8 cellular contexts compared by ENCODE assay signal in genomic region chr15:69452702-69453513, GRCh38. TPM values are rescaled to one million over a fixed set of nuclear protein-coding genes. Genes with fewer than 3 reads are reported as not detected.
DNase-seq lines count a peak whose midpoint lies in the region; ATAC-seq, FAIRE-seq and TF ChIP-seq lines count a peak whose summit lies in the region.

TSS of gene RPLP1 (plus strand) at chr15:69452818. CDS start at chr15:69452949, 131 bp downstream.

- no peaks in the 10 kb centered on the region for H3K9me3 ChIP-seq in A549
- no peaks in the 10 kb centered on the region for H3K9me3 ChIP-seq in smooth muscle cell (replicated peaks; ENCODE audit: low read depth)

- H3K4me3 ChIP-seq in A549, result peak within 1 kb of the TSS; percentile 94
- peak within 1 kb of the TSS; percentile 78 for H3K4me3 ChIP-seq in WI38 (ENCODE audit: low read depth, low read length)
- H3K4me3 ChIP-seq in bronchial epithelial cell (ENCODE audit: low read depth, low read length), result peak within 1 kb of the TSS; percentile 87
- H3K4me3 ChIP-seq in smooth muscle cell, result peak within 1 kb of the TSS; percentile 82

- peak within 1 kb of the TSS; percentile 93 for H2AFZ ChIP-seq in smooth muscle cell (ENCODE audit: low read depth)

- H3K4me1 ChIP-seq in A549 (peaks cover 36% of the 10 kb centered on the region), smooth muscle cell (ENCODE audit: low read depth) (peaks cover 17% of the 10 kb centered on the region)

- DNase-seq in A549 (ENCODE audit: low read depth in 1 of 2, low spot score in 1 of 2) (peak; percentile 94 to 97), NCI-H2196 treated with DMSO at 0.1 percent for 48 hours (lab: John Stamatoyannopoulos, UW; ENCODE audit: unreplicated experiment) (peak; percentile 60), bronchial epithelial cell (ENCODE audit: low read depth) (peak; percentile 83), iPS-NIHi11 (ENCODE audit: low spot score) (peak; percentile 95), smooth muscle cell (lab: John Stamatoyannopoulos, UW; ENCODE audit: unreplicated experiment) (peak; percentile 83)

- H3K27me3 ChIP-seq in bronchial epithelial cell (ENCODE audit: control insufficient read depth, insufficient read depth, low read length), result no peaks in the 10 kb centered on the region
- H3K27me3 ChIP-seq in smooth muscle cell (ENCODE audit: low read depth), result no peaks in the 10 kb centered on the region

- POLR2A ChIA-PET in A549 (lab: Yijun Ruan, JAX), result interaction anchor here (0.7 to 4.2 kb wide), 19 partner anchors 10 to 1055 kb away, joined by 3 to 112 read pairs (median 5); partner anchors contain the start of genes KIF23, PAQR5 and TLE3

- CTCF ChIA-PET in A549 (lab: Yijun Ruan, JAX), result interaction anchor here (0.6 to 5.2 kb wide), 7 partner anchors 9 to 394 kb away, joined by 3 to 41 read pairs (median 5); no protein-coding TSS in a partner anchor

- WGBS in A549 (ENCODE audit: missing lambda C conversion rate), result under 1% methylated on average over 58 of the region's 77 CpGs
- 1% methylated on average over 68 of the region's 77 CpGs for WGBS in smooth muscle cell (ENCODE audit: low lambda C conversion rate)

- TF ChIP-seq CTCF in A549 (IDR thresholded peaks at IDR 0.05) (no peak), WI38 (IDR thresholded peaks at IDR 0.05; ENCODE audit: low read depth, low read length) (no peak), bronchial epithelial cell (IDR thresholded peaks at IDR 0.05; ENCODE audit: insufficient read depth, low read length, severe bottlenecking) (no peak), smooth muscle cell (IDR thresholded peaks at IDR 0.05; ENCODE audit: borderline replicate concordance, insufficient read depth, poor library complexity, severe bottlenecking) (no peak)

- TF ChIP-seq RAD21 in A549 (conservative IDR thresholded peaks at IDR 0.05 in 1 of 2, IDR thresholded peaks at IDR 0.05 in 1 of 2), result no peak

- FAIRE-seq in A549 (lab: Jason Lieb, UNC) (no peak), bronchial epithelial cell (lab: Jason Lieb, UNC) (no peak)

- peaks cover 7% of the 10 kb centered on the region for H3K36me3 ChIP-seq in bronchial epithelial cell (ENCODE audit: control insufficient read depth, insufficient read depth, low read length)
- H3K36me3 ChIP-seq in smooth muscle cell (ENCODE audit: low read depth), result no peaks in the 10 kb centered on the region

- peaks cover 30% of the 10 kb centered on the region for H3K79me2 ChIP-seq in smooth muscle cell (ENCODE audit: low read depth)

- peaks cover 46% of the 10 kb centered on the region for H4K20me1 ChIP-seq in smooth muscle cell (ENCODE audit: low read depth)

- TF ChIP-seq EP300 in A549 (IDR thresholded peaks at IDR 0.05), result no peak

- H3F3A ChIP-seq in smooth muscle cell (ENCODE audit: low read depth), result peaks cover 35% of the 10 kb centered on the region

- H3K27ac ChIP-seq in A549 (peak within 1 kb of the TSS; percentile 90 to 93), smooth muscle cell (ENCODE audit: low read depth) (peak within 1 kb of the TSS; percentile 87)

- peak within 1 kb of the TSS; percentile 92 for H3K9ac ChIP-seq in smooth muscle cell (ENCODE audit: low read depth)

- peak; percentile 80 to 88 for ATAC-seq in A549
- peak; percentile 76 for ATAC-seq in GM18861 (IDR thresholded peaks at IDR 0.05; ENCODE audit: unreplicated experiment)
- peak; percentile 80 for ATAC-seq in HG03097 (IDR thresholded peaks at IDR 0.05; ENCODE audit: low FRiP score, unreplicated experiment)

- TF ChIP-seq POLR2A in A549 (IDR thresholded peaks at IDR 0.05; ENCODE audit: low read length), result peak; percentile 100

- H3K4me2 ChIP-seq in A549 (peak within 1 kb of the TSS; percentile 93), smooth muscle cell (peak within 1 kb of the TSS; percentile 88)

TF ChIP-seq in A549, 52 proteins besides CTCF, POLR2A, EP300 and RAD21 (continues in another document):
- TF ChIP-seq JUNB (IDR thresholded peaks at IDR 0.05), result no peak
- peak; percentile 55; the same call in 1 of the 2 replicates for TF ChIP-seq GATA3 (IDR thresholded peaks at IDR 0.05; ENCODE audit: borderline replicate concordance)
- no peak for TF ChIP-seq ELK1 (IDR thresholded peaks at IDR 0.05; ENCODE audit: low read depth, low read length)
- TF ChIP-seq PBX3 (IDR thresholded peaks at IDR 0.05), result peak; percentile 86
- peak; percentile 78; the same call in 1 of the 2 replicates for TF ChIP-seq MYC (IDR thresholded peaks at IDR 0.05; ENCODE audit: borderline replicate concordance, low read length)
- TF ChIP-seq RCOR1 (IDR thresholded peaks at IDR 0.05; ENCODE audit: low read depth, low read length), result no peak
- TF ChIP-seq KDM5A (IDR thresholded peaks at IDR 0.05), result 0 out of 2 replicates have a peak, but pooled peaks have one; percentile 20
- no peak for TF ChIP-seq ZFP36 (IDR thresholded peaks at IDR 0.05; ENCODE audit: borderline replicate concordance, partially characterized antibody)
- no peak for TF ChIP-seq CHD4 (IDR thresholded peaks at IDR 0.05; ENCODE audit: borderline replicate concordance)
- TF ChIP-seq, protein P1, sequence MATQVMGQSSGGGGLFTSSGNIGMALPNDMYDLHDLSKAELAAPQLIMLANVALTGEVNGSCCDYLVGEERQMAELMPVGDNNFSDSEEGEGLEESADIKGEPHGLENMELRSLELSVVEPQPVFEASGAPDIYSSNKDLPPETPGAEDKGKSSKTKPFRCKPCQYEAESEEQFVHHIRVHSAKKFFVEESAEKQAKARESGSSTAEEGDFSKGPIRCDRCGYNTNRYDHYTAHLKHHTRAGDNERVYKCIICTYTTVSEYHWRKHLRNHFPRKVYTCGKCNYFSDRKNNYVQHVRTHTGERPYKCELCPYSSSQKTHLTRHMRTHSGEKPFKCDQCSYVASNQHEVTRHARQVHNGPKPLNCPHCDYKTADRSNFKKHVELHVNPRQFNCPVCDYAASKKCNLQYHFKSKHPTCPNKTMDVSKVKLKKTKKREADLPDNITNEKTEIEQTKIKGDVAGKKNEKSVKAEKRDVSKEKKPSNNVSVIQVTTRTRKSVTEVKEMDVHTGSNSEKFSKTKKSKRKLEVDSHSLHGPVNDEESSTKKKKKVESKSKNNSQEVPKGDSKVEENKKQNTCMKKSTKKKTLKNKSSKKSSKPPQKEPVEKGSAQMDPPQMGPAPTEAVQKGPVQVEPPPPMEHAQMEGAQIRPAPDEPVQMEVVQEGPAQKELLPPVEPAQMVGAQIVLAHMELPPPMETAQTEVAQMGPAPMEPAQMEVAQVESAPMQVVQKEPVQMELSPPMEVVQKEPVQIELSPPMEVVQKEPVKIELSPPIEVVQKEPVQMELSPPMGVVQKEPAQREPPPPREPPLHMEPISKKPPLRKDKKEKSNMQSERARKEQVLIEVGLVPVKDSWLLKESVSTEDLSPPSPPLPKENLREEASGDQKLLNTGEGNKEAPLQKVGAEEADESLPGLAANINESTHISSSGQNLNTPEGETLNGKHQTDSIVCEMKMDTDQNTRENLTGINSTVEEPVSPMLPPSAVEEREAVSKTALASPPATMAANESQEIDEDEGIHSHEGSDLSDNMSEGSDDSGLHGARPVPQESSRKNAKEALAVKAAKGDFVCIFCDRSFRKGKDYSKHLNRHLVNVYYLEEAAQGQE (IDR thresholded peaks at IDR 0.05), result peak; percentile 44; the same call in 1 of the 2 replicates
- TF ChIP-seq RARB (CRISPR knock-in tag; IDR thresholded peaks at IDR 0.05), result no peak
- TF ChIP-seq USF2 (IDR thresholded peaks at IDR 0.05), result peak; percentile 67; the same call in 1 of the 2 replicates
- no peak for TF ChIP-seq EHMT2 (IDR thresholded peaks at IDR 0.05; ENCODE audit: low read depth)
- no peak; the same call in 1 of the 2 replicates for TF ChIP-seq HOXB5 (CRISPR knock-in tag; IDR thresholded peaks at IDR 0.05)
- peak; percentile 99 to 100 for TF ChIP-seq JUN (IDR thresholded peaks at IDR 0.05)

RNA-seq across cellular contexts. Expression of gene RPLP1, which starts in this region (rescaled TPM):
- polyA plus RNA-seq in A549 (2011; rRNA removed) (1,245 and 1,557 TPM in 2 replicates), A549 (2017; fragmentation: RNase III; extraction: RNeasy Plus Mini Kit Qiagen cat#74134 plus additional on column Dnase treatment) (3,637 to 4,104 TPM (median 3,948 TPM) in 3 replicates), smooth muscle cell (1,155 and 1,251 TPM in 2 replicates)
- polyA plus RNA-seq in A549 (2012; cell fraction: cytosol; rRNA removed), result 2,903 and 3,168 TPM in 2 replicates
- 1,317 and 1,797 TPM in 2 replicates for polyA plus RNA-seq in A549 (2012; cell fraction: nucleus; rRNA removed)
- polyA minus RNA-seq in A549 (2011; rRNA and poly(A)+ RNA removed), result 558 and 606 TPM in 2 replicates
- total RNA-seq in bronchial epithelial cell (47.4 and 57.4 TPM in 2 replicates), smooth muscle cell (321 and 375 TPM in 2 replicates)

Comparison
In these comparisons a context has a peak if more than half of its experiments do, and no peak if none do; other contexts are left out.
1. Peak in every context shown above with its lines: DNase-seq, ATAC-seq, H3K4me3 ChIP-seq and H3K27ac ChIP-seq.